ENCODE assay signal across 8 cellular contexts in genomic region chr19:2636897-2637683, GRCh38.
A peak's percentile ranks its signal among the peaks of the same experiment; 100 is the strongest.
DNase-seq lines count a peak whose midpoint lies in the region; ATAC-seq and TF ChIP-seq lines count a peak whose summit lies in the region.

No MANE protein-coding gene starts in this region.

- H3K4me1 ChIP-seq in SJSA1 (replicated peaks) = 0 out of 2 replicates have a peak, but pooled peaks cover 4% of the 10 kb centered on the region
- no peaks in the 10 kb centered on the region for H3K4me1 ChIP-seq in uterus

- TF ChIP-seq CTCF in uterus (IDR thresholded peaks at IDR 0.05) = peak; percentile 79 to 90 (median 80)

- H3K9me3 ChIP-seq in SJSA1 (replicated peaks) = no peaks in the 10 kb centered on the region
- H3K9me3 ChIP-seq in uterus = no peaks in the 10 kb centered on the region

- no peak for TF ChIP-seq POLR2A in uterus (IDR thresholded peaks at IDR 0.05)

- H3K4me3 ChIP-seq in SJSA1 = no peak overlapping the region
- no peak overlapping the region for H3K4me3 ChIP-seq in uterus

- no peak overlapping the region for H3K27ac ChIP-seq in SJSA1
- no peak overlapping the region for H3K27ac ChIP-seq in uterus

- DNase-seq in NOMO-1 (lab: John Stamatoyannopoulos, UW; ENCODE audit: unreplicated experiment in 2 of 2) = peak; percentile 32 to 43
- no peak for DNase-seq in NOMO-1 treated with dmso at 0.1 percent for 144 hours (lab: John Stamatoyannopoulos, UW; ENCODE audit: unreplicated experiment)
- peak; percentile 37 to 68 for DNase-seq in SJSA1 (ENCODE audit: low read depth in 1 of 2, low spot score in 2 of 2)
- peak; percentile 76 for DNase-seq in activated naive CD4-positive, alpha-beta T cell treated with anti-CD3 and anti-CD28 coated beads, Interleukin-2, amount 50 U/mL, for 16 hours
- DNase-seq in Right ventricle myocardium inferior (ENCODE audit: missing footprints) = peak; percentile 91
- peak in 9 of 10 donors; percentile 63 to 96 (median 73) for DNase-seq in posterior cingulate gyrus
- peak; percentile 52 to 54 for DNase-seq in uterus

- H3K27me3 ChIP-seq in SJSA1 (replicated peaks) (no peaks in the 10 kb centered on the region; the same call in none of the 2 replicates), uterus (no peaks in the 10 kb centered on the region)

- H3K36me3 ChIP-seq in SJSA1 (no peaks in the 10 kb centered on the region), uterus (no peaks in the 10 kb centered on the region)

- ATAC-seq in Right ventricle myocardium inferior (peak; percentile 26), GM18858 (IDR thresholded peaks at IDR 0.05; ENCODE audit: unreplicated experiment) (no peak)

- intact Hi-C loops in Right ventricle myocardium inferior (cut with DNase I) = loop anchor here (1.0 kb wide), 1 partner anchor 162 kb away; no protein-coding TSS in a partner anchor
- intact Hi-C loops in posterior cingulate gyrus (cut with DNase I) = no loop called here
- intact Hi-C loops in uterus (cut with DNase I; ENCODE audit: low total_unique reads) = no loop called here
